Comparison of ENCODE assay signal across 15 cellular contexts in the genomic region with DNA sequence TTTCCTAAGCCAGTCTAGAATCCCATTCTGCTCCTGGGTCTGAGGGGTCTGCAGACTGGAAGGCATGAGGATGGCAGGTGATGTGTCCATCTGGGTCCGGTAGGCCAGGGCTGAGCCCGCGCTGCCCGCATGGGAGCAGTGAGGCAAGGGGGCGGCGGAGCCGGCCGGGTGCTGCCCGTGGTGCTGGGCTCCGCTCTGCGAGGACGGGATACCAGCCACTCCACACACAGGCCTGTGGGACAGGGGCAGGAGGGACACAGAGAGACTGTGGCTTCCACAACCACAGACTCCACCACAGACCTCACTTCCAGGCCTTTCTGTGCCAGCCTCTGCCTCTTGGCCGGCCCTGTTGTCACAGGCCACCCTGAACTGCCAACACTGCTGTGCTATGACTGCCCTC.
"Had no signal": no experiment of that assay in that cellular context is flagged by ENCODE, and none has a peak within 500 bp of the region (broad histone marks: within the 10 kb centered on the region; RNA-seq: fewer than 3 reads in every experiment).

No MANE protein-coding gene starts in this region.

- H2AFZ ChIP-seq: hepatocyte had no signal

- ATAC-seq: activated T-cell treated with anti-CD3 and anti-CD28 coated beads, Interleukin-2, amount 50 U/mL, for 4 hours had no signal

- FAIRE-seq: colon, pancreas, small intestine had no signal

- H3K4me3 ChIP-seq: adrenal gland, esophagus squamous epithelium, hepatocyte, lung, pancreas, tibial nerve, vagina had no signal

- H3K27me3 ChIP-seq: adrenal gland, esophagus squamous epithelium, hepatocyte, pancreas, tibial nerve, vagina had no signal

- DNase-seq: activated CD4-positive, alpha-beta T cell treated with anti-CD3 and anti-CD28 coated beads, Interleukin-2, amount 50 U/mL, for 48 hours; activated CD4-positive, CD25-positive, alpha-beta regulatory T cell treated with anti-CD3 and anti-CD28 coated beads, Interleukin-2, amount 50 U/mL, for 72 hours; activated effector memory CD4-positive, alpha-beta T cell treated with Interleukin-2 at 50 U/mL for 16 hours; activated T-cell treated with anti-CD3 and anti-CD28 coated beads, Interleukin-2, amount 50 U/mL, for 4 hours; esophagus squamous epithelium; pancreas; small intestine; stimulated activated CD4-positive, alpha-beta T cell treated with anti-CD3 and anti-CD28 coated beads, Interleukin-4, amount 100 ng/mL, for 24 hours; T-helper 9 cell had no signal

- H3K4me2 ChIP-seq: hepatocyte had no signal

- H3K4me1 ChIP-seq: adrenal gland, pancreas, tibial nerve, vagina had no signal

- H3K79me2 ChIP-seq: hepatocyte had no signal

- H3K9me3 ChIP-seq: adrenal gland, esophagus squamous epithelium, pancreas, tibial nerve, vagina had no signal

- H3K27ac ChIP-seq: adrenal gland, esophagus squamous epithelium, hepatocyte, pancreas, tibial nerve, vagina had no signal
